Comparison of ENCODE assay signal across 1 cellular context in genomic region chr2:199716807-199717586, GRCh38.
TF ChIP-seq lines count a peak whose summit lies in the region.

No MANE protein-coding gene starts in this region.

TF ChIP-seq in HepG2, 621 proteins besides CTCF, POLR2A, EP300 and RAD21 (continued from another document):
- TF ChIP-seq ZBTB40 (IDR thresholded peaks at IDR 0.05) (peak; percentile 29; the same call in 1 of the 2 replicates), ZBTB40 (CRISPR knock-in tag; IDR thresholded peaks at IDR 0.05) (no peak), ZNF33A (CRISPR knock-in tag; IDR thresholded peaks at IDR 0.05; ENCODE audit: borderline replicate concordance) (no peak)
